ENCODE assay signal across 8 cellular contexts in the genomic region with DNA sequence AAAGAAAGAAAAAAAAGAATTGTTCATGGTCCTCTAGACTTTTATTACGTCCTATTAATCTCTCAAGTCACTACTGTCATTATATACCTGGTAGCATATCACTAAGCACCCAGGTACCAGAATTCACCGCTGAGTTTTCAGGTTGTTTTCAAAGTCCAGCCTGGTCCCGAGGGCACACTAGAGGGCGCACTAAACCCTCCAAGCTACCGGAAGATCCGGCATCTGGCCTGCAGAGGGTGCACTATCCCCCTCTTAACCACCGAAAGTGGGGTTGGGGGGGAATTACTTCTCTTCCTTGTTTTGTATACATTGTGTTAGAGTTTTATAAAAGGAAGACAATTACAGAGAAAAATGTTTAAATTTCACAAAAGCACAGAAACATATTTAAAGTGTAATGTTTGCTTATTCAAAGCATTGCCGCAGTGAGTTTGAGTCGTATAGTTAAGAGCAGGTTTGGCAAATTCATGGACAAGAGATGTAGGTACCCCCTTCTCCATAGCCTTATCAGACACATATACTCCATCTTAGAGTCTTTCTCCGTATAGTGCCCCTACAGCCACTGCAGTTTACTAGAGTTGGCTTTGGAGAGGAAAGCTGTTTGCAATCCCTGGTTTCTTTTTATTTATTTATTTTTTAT. TPM values are rescaled to one million over a fixed set of nuclear protein-coding genes. Genes with fewer than 3 reads are reported as not detected.
DNase-seq lines count a peak whose midpoint lies in the region; ATAC-seq and TF ChIP-seq lines count a peak whose summit lies in the region.

No MANE protein-coding gene starts in this region.

- peak overlapping the region; percentile 66; the same call in 1 of the 2 replicates for H2AFZ ChIP-seq in PC-3 (ENCODE audit: low read length)
- H2AFZ ChIP-seq in osteoblast (ENCODE audit: low read length), result peak overlapping the region; percentile 73

- H3K9me3 ChIP-seq in PC-3 (ENCODE audit: low read length) (no peaks in the 10 kb centered on the region), osteoblast (ENCODE audit: low read depth, low read length) (no peaks in the 10 kb centered on the region), thoracic aorta (no peaks in the 10 kb centered on the region)

- H3K4me2 ChIP-seq in PC-3 (ENCODE audit: low read length) (peak overlapping the region; percentile 74), osteoblast (ENCODE audit: insufficient read depth, low read length) (peak overlapping the region; percentile 52)

- peak; percentile 100 for TF ChIP-seq CTCF in PC-3 (conservative IDR thresholded peaks at IDR 0.05; ENCODE audit: low read depth, low read length)
- TF ChIP-seq CTCF in fibroblast of mammary gland (conservative IDR thresholded peaks at IDR 0.05; ENCODE audit: control insufficient read depth, insufficient read depth, low read depth, low read length), result peak; percentile 100
- TF ChIP-seq CTCF in osteoblast (IDR thresholded peaks at IDR 0.05; ENCODE audit: extremely low read depth, low read depth, low read length), result peak; percentile 100
- peak; percentile 89 for TF ChIP-seq CTCF in thoracic aorta (IDR thresholded peaks at IDR 0.05)

- H3K79me2 ChIP-seq in PC-3 (ENCODE audit: low read length), result no peaks in the 10 kb centered on the region
- no peaks in the 10 kb centered on the region for H3K79me2 ChIP-seq in osteoblast (ENCODE audit: insufficient read depth, low read length)

- intact Hi-C loops in PC-3 (cut with micrococcal nuclease), result loop anchor here (1.0 to 5.0 kb wide), 4 partner anchors 107 to 267 kb away; no protein-coding TSS in a partner anchor

- DNase-seq in ELF-1 (ENCODE audit: low read depth, low spot score) (peak; percentile 84), HuH-7 (ENCODE audit: low spot score) (peak; percentile 75), PC-3 (peak; percentile 86), fibroblast of mammary gland (ENCODE audit: low read depth) (peak; percentile 76), osteoblast (ENCODE audit: insufficient read length, low spot score, missing footprints) (peak; percentile 93), thoracic aorta (ENCODE audit: low spot score) (no peak)
- DNase-seq in activated T-cell treated with anti-CD3 and anti-CD28 coated beads, Interleukin-2, amount 50 U/mL, for 1 hour, result peak; percentile 71

- POLR2A ChIA-PET in PC-3 (lab: Charles Lee; ENCODE audit: unreplicated experiment), result no interaction called here

- H4K20me1 ChIP-seq in PC-3 (ENCODE audit: low read length) (no peaks in the 10 kb centered on the region), osteoblast (ENCODE audit: insufficient read depth, low read length) (no peaks in the 10 kb centered on the region)

- no peaks in the 10 kb centered on the region; the same call in 1 of the 2 replicates for H3K4me1 ChIP-seq in PC-3 (ENCODE audit: insufficient read depth, low read length)
- H3K4me1 ChIP-seq in osteoblast (ENCODE audit: insufficient read depth, low read length), result peaks cover 5% of the 10 kb centered on the region
- H3K4me1 ChIP-seq in thoracic aorta (ENCODE audit: control insufficient read depth in 1 of 2, low read depth in 2 of 2), result peaks cover 7 to 22% of the 10 kb centered on the region in 2 donors

- ATAC-seq in GM21619 (IDR thresholded peaks at IDR 0.05; ENCODE audit: unreplicated experiment) (peak; percentile 96), PC-3 (peak; percentile 87), thoracic aorta (ENCODE audit: insufficient number of reproducible peaks, low FRiP score, low read depth) (no peak)

- H3K36me3 ChIP-seq in PC-3 (ENCODE audit: low read depth, low read length), result no peaks in the 10 kb centered on the region
- H3K36me3 ChIP-seq in osteoblast (ENCODE audit: insufficient read depth, low read length), result no peaks in the 10 kb centered on the region
- H3K36me3 ChIP-seq in thoracic aorta, result no peaks in the 10 kb centered on the region

- H3K9ac ChIP-seq in PC-3 (ENCODE audit: low read length), result no peak overlapping the region

- H3F3A ChIP-seq in PC-3 (ENCODE audit: low read length, unreplicated experiment), result no peaks in the 10 kb centered on the region

- CTCF ChIA-PET in PC-3 (lab: Charles Lee), result interaction anchor here (0.5 to 1.4 kb wide), 3 partner anchors 16 to 348 kb away, joined by 3 to 5 read pairs (median 3); no protein-coding TSS in a partner anchor

- no peaks in the 10 kb centered on the region for H3K9me2 ChIP-seq in PC-3 (replicated peaks; ENCODE audit: low read length)

- H3K27me3 ChIP-seq in PC-3 (ENCODE audit: low read length) (no peaks in the 10 kb centered on the region), osteoblast (ENCODE audit: insufficient read depth, low read length) (peaks cover 6% of the 10 kb centered on the region), thoracic aorta (replicated peaks; ENCODE audit: insufficient read depth) (no peaks in the 10 kb centered on the region)

- H3K27ac ChIP-seq in PC-3 (ENCODE audit: low read length), result no peak overlapping the region
- H3K27ac ChIP-seq in osteoblast (ENCODE audit: low read depth, low read length), result no peak overlapping the region
- H3K27ac ChIP-seq in thoracic aorta, result no peak overlapping the region

- H3K4me3 ChIP-seq in PC-3 (ENCODE audit: low read length) (peak overlapping the region; percentile 54; the same call in 1 of the 2 replicates), fibroblast of mammary gland (ENCODE audit: control insufficient read depth, low read depth, low read length) (no peak overlapping the region), osteoblast (ENCODE audit: insufficient read depth, low read length) (no peak overlapping the region), thoracic aorta (peak overlapping the region; percentile 31)

- BruUV-seq in PC-3 (replicated peaks; lab: Mats Ljungman, UMichigan), result no TSS peak

RNA-seq across cellular contexts. Expression of gene MOGAT1, which starts 19.2 kb away (rescaled TPM):
- total RNA-seq in PC-3 (2014; rRNA removed) (not detected in 2 replicates), osteoblast (not detected in 2 replicates), thoracic aorta (not detected)

RNA-seq across cellular contexts. Expression of gene FARSB, which starts 34.8 kb away (rescaled TPM):
- total RNA-seq in PC-3 (2014; rRNA removed) (32.9 and 36.3 TPM in 2 replicates), osteoblast (14.7 and 15.2 TPM in 2 replicates), thoracic aorta (10 to 100 TPM in 1 of 2 donors, 1 to 10 TPM in 1; 7.3 to 11.1 TPM)

Comparison
In these comparisons a context has a peak if more than half of its experiments do, and no peak if none do; other contexts are left out.
1. H3K4me3 ChIP-seq: peak in PC-3 (single experiment) and thoracic aorta (single experiment); none in fibroblast of mammary gland (single experiment) and osteoblast (single experiment).
2. Peak in every context shown above with its lines, with median percentiles within 50 percentile points of each other: CTCF ChIP-seq.